In genomic region chr1:178344513-178345077, GRCh38 we compare ENCODE assay signal across 9 cellular contexts.
DNase-seq lines count a peak whose midpoint lies in the region; ATAC-seq, FAIRE-seq and TF ChIP-seq lines count a peak whose summit lies in the region.
"Had no signal": no experiment of that assay in that cellular context is flagged by ENCODE, and none has a peak within 500 bp of the region (broad histone marks: within the 10 kb centered on the region; RNA-seq: fewer than 3 reads in every experiment).

No MANE protein-coding gene starts in this region.

- peak; percentile 68 for ATAC-seq in HG03354 (IDR thresholded peaks at IDR 0.05; ENCODE audit: poor library complexity, severe bottlenecking, unreplicated experiment)
- ATAC-seq in SK-N-SH treated with all-trans-retinoic acid at 6 μM for 48 hours: peak; percentile 79
- ATAC-seq in GM21528 (IDR thresholded peaks at IDR 0.05; ENCODE audit: low FRiP score, unreplicated experiment): no peak

- no peaks in the 10 kb centered on the region for H3K4me1 ChIP-seq in prostate gland (replicated peaks)
- H3K4me1 ChIP-seq: SJCRH30 had no signal

- FAIRE-seq in G401.6 (lab: Jason Lieb, UNC): peak; percentile 49

- no peaks in the 10 kb centered on the region for H3K36me3 ChIP-seq in prostate gland
- H3K36me3 ChIP-seq: SJCRH30 had no signal

- H3K27ac ChIP-seq in prostate gland: no peak overlapping the region
- H3K27ac ChIP-seq: SJCRH30 had no signal

- no peak for TF ChIP-seq POLR2A in prostate gland (IDR thresholded peaks at IDR 0.05)

- 30% methylated on average over 5 of the region's 5 CpGs for WGBS in prostate gland

- no peaks in the 10 kb centered on the region for H3K27me3 ChIP-seq in prostate gland (replicated peaks; ENCODE audit: insufficient read depth)
- H3K27me3 ChIP-seq: SJCRH30 had no signal

- intact Hi-C loops in posterior vena cava (cut with DNase I) (no loop called here), prostate gland (cut with DNase I) (no loop called here)

- no peak overlapping the region for H3K4me3 ChIP-seq in prostate gland
- H3K4me3 ChIP-seq: SJCRH30 had no signal

- no peaks in the 10 kb centered on the region for H3K9me3 ChIP-seq in prostate gland
- H3K9me3 ChIP-seq: SJCRH30 had no signal

- DNase-seq in globus pallidus (ENCODE audit: low spot score) (peak; percentile 71), putamen (ENCODE audit: low spot score) (peak; percentile 10), posterior vena cava (ENCODE audit: low spot score) (no peak), prostate gland (ENCODE audit: low spot score) (no peak)

- peak in 2 of 4 experiments; percentile 59 to 63 for TF ChIP-seq CTCF in prostate gland (IDR thresholded peaks at IDR 0.05)

TF ChIP-seq in SK-N-SH treated with all-trans-retinoic acid at 6 μM for 48 hours, 23 proteins besides CTCF, POLR2A, EP300 and RAD21:
- TF ChIP-seq TOX (CRISPR knock-in tag; IDR thresholded peaks at IDR 0.05; ENCODE audit: borderline replicate concordance) (no peak), ARNTL (CRISPR knock-in tag; IDR thresholded peaks at IDR 0.05; ENCODE audit: borderline replicate concordance, low read depth) (no peak), ZFP3 (CRISPR knock-in tag; IDR thresholded peaks at IDR 0.05) (no peak), SNAI2 (CRISPR knock-in tag; IDR thresholded peaks at IDR 0.05) (no peak), ESRRG (CRISPR knock-in tag; IDR thresholded peaks at IDR 0.05) (no peak), POU6F1 (CRISPR knock-in tag; IDR thresholded peaks at IDR 0.05; ENCODE audit: borderline replicate concordance, low read depth) (no peak), ZNF565 (CRISPR knock-in tag; conservative IDR thresholded peaks at IDR 0.05; ENCODE audit: low read depth) (no peak), CSDC2 (CRISPR knock-in tag; IDR thresholded peaks at IDR 0.05) (no peak), RARB (CRISPR knock-in tag; IDR thresholded peaks at IDR 0.05) (no peak), ZNF70 (CRISPR knock-in tag; IDR thresholded peaks at IDR 0.05) (no peak), TCF4 (CRISPR knock-in tag; IDR thresholded peaks at IDR 0.05; ENCODE audit: borderline replicate concordance) (no peak), PPARA (CRISPR knock-in tag; IDR thresholded peaks at IDR 0.05; ENCODE audit: borderline replicate concordance) (no peak), ZNF8 (CRISPR knock-in tag; IDR thresholded peaks at IDR 0.05) (no peak), OSR1 (CRISPR knock-in tag; IDR thresholded peaks at IDR 0.05) (no peak), ZC3H10 (CRISPR knock-in tag; IDR thresholded peaks at IDR 0.05) (peak; percentile 89), BACH2 (CRISPR knock-in tag; IDR thresholded peaks at IDR 0.05; ENCODE audit: borderline replicate concordance) (no peak), TSHZ2 (CRISPR knock-in tag; IDR thresholded peaks at IDR 0.05) (no peak), ISL1 (CRISPR knock-in tag; IDR thresholded peaks at IDR 0.05) (peak; percentile 91), ZFP30 (CRISPR knock-in tag; IDR thresholded peaks at IDR 0.05) (no peak)
- TF ChIP-seq, protein P1, sequence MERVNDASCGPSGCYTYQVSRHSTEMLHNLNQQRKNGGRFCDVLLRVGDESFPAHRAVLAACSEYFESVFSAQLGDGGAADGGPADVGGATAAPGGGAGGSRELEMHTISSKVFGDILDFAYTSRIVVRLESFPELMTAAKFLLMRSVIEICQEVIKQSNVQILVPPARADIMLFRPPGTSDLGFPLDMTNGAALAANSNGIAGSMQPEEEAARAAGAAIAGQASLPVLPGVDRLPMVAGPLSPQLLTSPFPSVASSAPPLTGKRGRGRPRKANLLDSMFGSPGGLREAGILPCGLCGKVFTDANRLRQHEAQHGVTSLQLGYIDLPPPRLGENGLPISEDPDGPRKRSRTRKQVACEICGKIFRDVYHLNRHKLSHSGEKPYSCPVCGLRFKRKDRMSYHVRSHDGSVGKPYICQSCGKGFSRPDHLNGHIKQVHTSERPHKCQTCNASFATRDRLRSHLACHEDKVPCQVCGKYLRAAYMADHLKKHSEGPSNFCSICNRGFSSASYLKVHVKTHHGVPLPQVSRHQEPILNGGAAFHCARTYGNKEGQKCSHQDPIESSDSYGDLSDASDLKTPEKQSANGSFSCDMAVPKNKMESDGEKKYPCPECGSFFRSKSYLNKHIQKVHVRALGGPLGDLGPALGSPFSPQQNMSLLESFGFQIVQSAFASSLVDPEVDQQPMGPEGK (CRISPR knock-in tag; IDR thresholded peaks at IDR 0.05; ENCODE audit: borderline replicate concordance): 0 out of 2 replicates have a peak, but pooled peaks have one; percentile 37
- TF ChIP-seq, protein P2, sequence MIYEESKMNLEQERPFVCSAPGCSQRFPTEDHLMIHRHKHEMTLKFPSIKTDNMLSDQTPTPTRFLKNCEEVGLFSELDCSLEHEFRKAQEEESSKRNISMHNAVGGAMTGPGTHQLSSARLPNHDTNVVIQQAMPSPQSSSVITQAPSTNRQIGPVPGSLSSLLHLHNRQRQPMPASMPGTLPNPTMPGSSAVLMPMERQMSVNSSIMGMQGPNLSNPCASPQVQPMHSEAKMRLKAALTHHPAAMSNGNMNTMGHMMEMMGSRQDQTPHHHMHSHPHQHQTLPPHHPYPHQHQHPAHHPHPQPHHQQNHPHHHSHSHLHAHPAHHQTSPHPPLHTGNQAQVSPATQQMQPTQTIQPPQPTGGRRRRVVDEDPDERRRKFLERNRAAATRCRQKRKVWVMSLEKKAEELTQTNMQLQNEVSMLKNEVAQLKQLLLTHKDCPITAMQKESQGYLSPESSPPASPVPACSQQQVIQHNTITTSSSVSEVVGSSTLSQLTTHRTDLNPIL (CRISPR knock-in tag; IDR thresholded peaks at IDR 0.05; ENCODE audit: low read depth): no peak

Comparison
In these comparisons a context has a peak if more than half of its experiments do, and no peak if none do; other contexts are left out.
1. DNase-seq: peak in globus pallidus (single experiment) and putamen (single experiment); none in posterior vena cava (single experiment) and prostate gland (single experiment).